Comparison of ENCODE assay signal across 18 cellular contexts in the genomic region with DNA sequence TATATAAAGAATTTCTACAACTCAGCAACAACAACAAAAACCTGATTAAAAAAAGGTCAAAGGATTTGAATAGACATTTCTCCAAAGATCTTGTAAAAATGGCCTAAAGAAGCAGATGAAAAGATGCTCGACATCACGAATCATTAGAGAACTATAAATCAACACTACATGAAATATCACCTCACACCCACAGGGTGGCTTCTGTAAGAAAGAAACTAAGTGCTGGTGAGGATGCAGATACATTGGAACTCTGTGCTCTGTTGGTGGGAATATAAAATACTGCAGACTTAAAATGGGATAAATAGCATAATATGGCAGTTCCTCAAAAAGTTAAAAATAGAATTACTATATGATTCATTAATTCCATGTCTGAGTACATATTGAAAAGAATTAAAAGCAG. TPM values are rescaled to one million over a fixed set of nuclear protein-coding genes. Genes with fewer than 3 reads are reported as not detected.
DNase-seq lines count a peak whose midpoint lies in the region; ATAC-seq and TF ChIP-seq lines count a peak whose summit lies in the region.
"Had no signal": no experiment of that assay in that cellular context is flagged by ENCODE, and none has a peak within 500 bp of the region (broad histone marks: within the 10 kb centered on the region; RNA-seq: fewer than 3 reads in every experiment).

No MANE protein-coding gene starts in this region.

- H4K20me1 ChIP-seq in Karpas-422 (ENCODE audit: insufficient read depth, low read depth, low read length) (no peaks in the 10 kb centered on the region), PC-3 (ENCODE audit: low read length) (no peaks in the 10 kb centered on the region)
- H4K20me1 ChIP-seq: BLaER1 treated with 17β-estradiol and CSF1 and Interleukin-3, amounts not matched to agents 10 nM and 100 nM had no signal

- H3K27me3 Mint-ChIP-seq in endodermal cell (ENCODE audit: insufficient read depth), result peaks cover 16% of the 10 kb centered on the region
- peaks cover 12% of the 10 kb centered on the region for H3K27me3 Mint-ChIP-seq in activated CD4-positive, alpha-beta T cell treated with anti-CD3 and anti-CD28 coated beads, Interleukin-2, amount 10 ng/mL, durations not matched to agents 24 days and 14 days

- H3K9me2 ChIP-seq in Karpas-422 (replicated peaks; ENCODE audit: insufficient read depth, low read length) (no peaks in the 10 kb centered on the region), PC-3 (replicated peaks; ENCODE audit: low read length) (no peaks in the 10 kb centered on the region)

- no peak overlapping the region for H3K27ac ChIP-seq in A673 (ENCODE audit: low read depth, low read length, poor library complexity, severe bottlenecking)
- no peak overlapping the region for H3K27ac ChIP-seq in Karpas-422 (ENCODE audit: low read length)
- H3K27ac ChIP-seq in PC-3 (ENCODE audit: low read length), result no peak overlapping the region
- H3K27ac ChIP-seq in endodermal cell (ENCODE audit: low read depth, low read length), result no peak overlapping the region
- H3K27ac ChIP-seq: BLaER1 treated with 17β-estradiol and CSF1 and Interleukin-3, amounts not matched to agents 10 nM and 100 nM had no signal

- intact Hi-C loops in A673 (cut with micrococcal nuclease; ENCODE audit: unreplicated experiment), result no loop called here
- intact Hi-C loops in PC-3 (cut with micrococcal nuclease), result no loop called here
- intact Hi-C loops in activated CD4-positive, alpha-beta T cell treated with anti-CD3 and anti-CD28 coated beads, Interleukin-2, amount 10 ng/mL, durations not matched to agents 24 days and 14 days (cut with micrococcal nuclease), result no loop called here

- no peak overlapping the region for H3K27ac Mint-ChIP-seq in endodermal cell
- H3K27ac Mint-ChIP-seq in activated CD4-positive, alpha-beta T cell treated with anti-CD3 and anti-CD28 coated beads, Interleukin-2, amount 10 ng/mL, durations not matched to agents 24 days and 14 days, result no peak overlapping the region
- H3K27ac Mint-ChIP-seq: CD8-positive, alpha-beta memory T cell had no signal

- peaks cover 15% of the 10 kb centered on the region for H3K4me1 Mint-ChIP-seq in endodermal cell
- no peaks in the 10 kb centered on the region for H3K4me1 Mint-ChIP-seq in activated CD4-positive, alpha-beta T cell treated with anti-CD3 and anti-CD28 coated beads, Interleukin-2, amount 10 ng/mL, durations not matched to agents 24 days and 14 days
- H3K4me1 Mint-ChIP-seq: CD8-positive, alpha-beta memory T cell had no signal

- H3K9me3 Mint-ChIP-seq in endodermal cell, result no peaks in the 10 kb centered on the region
- no peaks in the 10 kb centered on the region for H3K9me3 Mint-ChIP-seq in activated CD4-positive, alpha-beta T cell treated with anti-CD3 and anti-CD28 coated beads, Interleukin-2, amount 10 ng/mL, durations not matched to agents 24 days and 14 days
- H3K9me3 Mint-ChIP-seq: CD8-positive, alpha-beta memory T cell had no signal

- H3K4me1 ChIP-seq in A673 (ENCODE audit: insufficient read depth, low read length, poor library complexity, severe bottlenecking) (no peaks in the 10 kb centered on the region), Karpas-422 (ENCODE audit: low read length) (peaks cover 33% of the 10 kb centered on the region), PC-3 (ENCODE audit: insufficient read depth, low read length) (no peaks in the 10 kb centered on the region), endodermal cell (ENCODE audit: control insufficient read depth, insufficient read depth, low read length) (no peaks in the 10 kb centered on the region)

- no peak overlapping the region for H3K4me3 Mint-ChIP-seq in endodermal cell
- H3K4me3 Mint-ChIP-seq in activated CD4-positive, alpha-beta T cell treated with anti-CD3 and anti-CD28 coated beads, Interleukin-2, amount 10 ng/mL, durations not matched to agents 24 days and 14 days, result no peak overlapping the region
- H3K4me3 Mint-ChIP-seq: CD8-positive, alpha-beta memory T cell had no signal

- no peak overlapping the region for H3K4me3 ChIP-seq in A673 (ENCODE audit: low read depth, low read length, poor library complexity, severe bottlenecking)
- no peak overlapping the region for H3K4me3 ChIP-seq in Karpas-422 (ENCODE audit: low read length)
- no peak overlapping the region for H3K4me3 ChIP-seq in PC-3 (ENCODE audit: low read length)
- no peak overlapping the region for H3K4me3 ChIP-seq in endodermal cell (ENCODE audit: low read length)
- H3K4me3 ChIP-seq: BLaER1 treated with 17β-estradiol and CSF1 and Interleukin-3, amounts not matched to agents 10 nM and 100 nM had no signal

- TF ChIP-seq CTCF in A673 (conservative IDR thresholded peaks at IDR 0.05; ENCODE audit: low read depth, low read length) (no peak), PC-3 (conservative IDR thresholded peaks at IDR 0.05; ENCODE audit: low read depth, low read length) (no peak), endodermal cell (conservative IDR thresholded peaks at IDR 0.05) (peak; percentile 43)

- DNase-seq in A673 (ENCODE audit: low spot score), result peak; percentile 7
- DNase-seq in Karpas-422, result peak; percentile 57
- DNase-seq in PC-3, result no peak
- DNase-seq in endodermal cell, result no peak
- no peak for DNase-seq in LoVo (ENCODE audit: low spot score)
- no peak for DNase-seq in hepatic stellate cell (ENCODE audit: low spot score)
- DNase-seq in activated CD4-positive, alpha-beta T cell treated with anti-CD3 and anti-CD28 coated beads, Interleukin-2, amount 10 ng/mL, durations not matched to agents 24 days and 14 days, result no peak
- DNase-seq: CD8-positive, alpha-beta memory T cell; DMS79; GOT3; MV-4-11; NCI-H187 treated with DMSO at 0.1 percent for 48 hours; NCI-H2171 treated with DMSO at 0.1 percent for 48 hours; NCI-H446; NCI-H526 treated with DMSO at 0.1 percent for 48 hours; NK-92 treated with Interleukin-12 subunit alpha and Interleukin-12 subunit beta, amount 100 ng/mL, for 24 hours; OCI-M1 had no signal

- no TSS peak for BruUV-seq in A673 (replicated peaks; lab: Mats Ljungman, UMichigan)
- BruUV-seq in PC-3 (replicated peaks; lab: Mats Ljungman, UMichigan), result no TSS peak

- H3K36me3 ChIP-seq in A673 (ENCODE audit: insufficient read depth, low read length, poor library complexity, severe bottlenecking) (no peaks in the 10 kb centered on the region), Karpas-422 (ENCODE audit: insufficient read depth, low read length) (no peaks in the 10 kb centered on the region), PC-3 (ENCODE audit: low read depth, low read length) (no peaks in the 10 kb centered on the region), endodermal cell (ENCODE audit: control insufficient read depth, insufficient read depth, low read length) (no peaks in the 10 kb centered on the region)
- H3K36me3 ChIP-seq: BLaER1 treated with 17β-estradiol and CSF1 and Interleukin-3, amounts not matched to agents 10 nM and 100 nM had no signal

- H3F3A ChIP-seq in PC-3 (ENCODE audit: low read length, unreplicated experiment), result no peaks in the 10 kb centered on the region

- H3K36me3 Mint-ChIP-seq in endodermal cell (ENCODE audit: low read depth), result no peaks in the 10 kb centered on the region
- H3K36me3 Mint-ChIP-seq in activated CD4-positive, alpha-beta T cell treated with anti-CD3 and anti-CD28 coated beads, Interleukin-2, amount 10 ng/mL, durations not matched to agents 24 days and 14 days (ENCODE audit: low read depth), result no peaks in the 10 kb centered on the region
- H3K36me3 Mint-ChIP-seq: CD8-positive, alpha-beta memory T cell had no signal

- H3K9me3 ChIP-seq in A673 (ENCODE audit: low read depth, low read length, poor library complexity, severe bottlenecking) (no peaks in the 10 kb centered on the region), Karpas-422 (ENCODE audit: low read length) (no peaks in the 10 kb centered on the region), PC-3 (ENCODE audit: low read length) (no peaks in the 10 kb centered on the region), endodermal cell (ENCODE audit: control insufficient read depth, low read length) (no peaks in the 10 kb centered on the region)
- H3K9me3 ChIP-seq: BLaER1 treated with 17β-estradiol and CSF1 and Interleukin-3, amounts not matched to agents 10 nM and 100 nM had no signal

- no peaks in the 10 kb centered on the region for H3K79me2 ChIP-seq in Karpas-422 (ENCODE audit: low read length)
- H3K79me2 ChIP-seq in PC-3 (ENCODE audit: low read length), result no peaks in the 10 kb centered on the region

- peak; percentile 42 for ATAC-seq in PC-3

- POLR2A ChIA-PET in A673 (lab: Charles Lee; ENCODE audit: low non-redundant PET), result no interaction called here
- POLR2A ChIA-PET in PC-3 (lab: Charles Lee; ENCODE audit: unreplicated experiment), result no interaction called here

- no peak overlapping the region for H3K4me2 ChIP-seq in Karpas-422 (ENCODE audit: low read depth, low read length, poor library complexity, severe bottlenecking)
- H3K4me2 ChIP-seq in PC-3 (ENCODE audit: low read length), result no peak overlapping the region
- H3K4me2 ChIP-seq: BLaER1 treated with 17β-estradiol and CSF1 and Interleukin-3, amounts not matched to agents 10 nM and 100 nM had no signal

- H3K9ac ChIP-seq in Karpas-422 (ENCODE audit: low read length), result no peak overlapping the region
- H3K9ac ChIP-seq in PC-3 (ENCODE audit: low read length), result no peak overlapping the region
- no peak overlapping the region for H3K9ac ChIP-seq in endodermal cell (ENCODE audit: extremely low read depth, low read length, poor library complexity, severe bottlenecking)
- H3K9ac ChIP-seq: BLaER1 treated with 17β-estradiol and CSF1 and Interleukin-3, amounts not matched to agents 10 nM and 100 nM had no signal

- H3K27me3 ChIP-seq in A673 (replicated peaks; ENCODE audit: insufficient read depth, low read depth, low read length, poor library complexity) (no peaks in the 10 kb centered on the region), Karpas-422 (ENCODE audit: low read length) (no peaks in the 10 kb centered on the region), PC-3 (ENCODE audit: low read length) (no peaks in the 10 kb centered on the region), endodermal cell (ENCODE audit: control insufficient read depth, insufficient read depth, low read length, poor library complexity, severe bottlenecking) (peaks cover 8% of the 10 kb centered on the region)
- H3K27me3 ChIP-seq: BLaER1 treated with 17β-estradiol and CSF1 and Interleukin-3, amounts not matched to agents 10 nM and 100 nM had no signal

- H2AFZ ChIP-seq in Karpas-422 (ENCODE audit: low read length) (0 out of 2 replicates have a peak overlapping the region, but pooled peaks have one; percentile 12), PC-3 (ENCODE audit: low read length) (no peak overlapping the region)

- 100% methylated on average over 2 of the region's 2 CpGs; no CpG with 5 or more reads in 1 of the 2 experiments for whole genome bisulfite sequencing in endodermal cell (ENCODE audit: insufficient coverage in 1 of 2, insufficient read length in 1 of 2), 2 experiments

- CTCF ChIA-PET in A673 (lab: Charles Lee), result no interaction called here
- CTCF ChIA-PET in PC-3 (lab: Charles Lee), result no interaction called here

RNA-seq across cellular contexts. Expression of a gene that starts 38.3 kb away (rescaled TPM):
- total RNA-seq in A673 (2021) (80.9 and 89.2 TPM in 2 replicates), PC-3 (2014; rRNA removed) (59.9 and 78.4 TPM in 2 replicates), endodermal cell (10 to 100 TPM; 39.5 to 41.1 TPM)
- total RNA-seq in Karpas-422 (2014; rRNA removed; shearing (Covaris generic); ENCODE audit: low replicate concordance), result 278 and 314 TPM in 2 replicates
- 50.0 TPM for polyA plus RNA-seq in endodermal cell (2013, experiment 1 of 2)
- polyA plus RNA-seq in endodermal cell (2013, experiment 2 of 2), result 42.4 TPM
- 111 and 114 TPM in 2 replicates for total RNA-seq in activated CD4-positive, alpha-beta T cell treated with anti-CD3 and anti-CD28 coated beads, Interleukin-2, amount 10 ng/mL, durations not matched to agents 24 days and 14 days

Comparison
In these comparisons a context has a peak if more than half of its experiments do, and no peak if none do; other contexts are left out.
1. DNase-seq: peak in A673 (single experiment) and Karpas-422 (single experiment); none in PC-3 (single experiment), endodermal cell (single experiment), LoVo (single experiment), hepatic stellate cell (single experiment) and activated CD4-positive, alpha-beta T cell treated with anti-CD3 and anti-CD28 coated beads, Interleukin-2, amount 10 ng/mL, durations not matched to agents 24 days and 14 days (single experiment).